ENCODE assay signal across 16 cellular contexts in the genomic region with DNA sequence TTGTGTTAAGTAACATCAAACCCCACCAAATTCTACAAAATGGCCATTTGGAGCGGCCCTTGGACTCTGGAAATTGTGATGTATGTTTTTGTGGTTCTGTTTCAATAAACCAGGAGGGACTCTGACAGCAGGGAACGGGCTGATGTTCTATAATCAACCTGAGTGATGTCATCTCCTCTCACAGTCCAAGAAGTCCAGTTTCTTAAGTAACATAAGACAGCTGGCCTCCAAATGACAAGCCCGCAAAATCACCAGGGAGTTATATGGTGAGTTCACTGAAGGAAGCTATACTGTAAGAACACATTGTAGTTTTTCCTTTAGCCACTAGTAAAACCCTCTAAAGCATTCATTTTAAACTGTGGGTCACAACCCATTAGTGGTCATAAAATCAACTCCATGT. TPM values are rescaled to one million over a fixed set of nuclear protein-coding genes. Genes with fewer than 3 reads are reported as not detected.
DNase-seq lines count a peak whose midpoint lies in the region; ATAC-seq and TF ChIP-seq lines count a peak whose summit lies in the region.
"Had no signal": no experiment of that assay in that cellular context is flagged by ENCODE, and none has a peak within 500 bp of the region (broad histone marks: within the 10 kb centered on the region; RNA-seq: fewer than 3 reads in every experiment).

No MANE protein-coding gene starts in this region.

- H3K4me3 ChIP-seq in dorsolateral prefrontal cortex (no peak overlapping the region), mesodermal cell (ENCODE audit: extremely low read depth, insufficient read depth, low read length, poor library complexity, severe bottlenecking) (no peak overlapping the region)
- H3K4me3 ChIP-seq: BLaER1 treated with 17β-estradiol and CSF1 and Interleukin-3, amounts not matched to agents 10 nM and 100 nM had no signal

- DNase-seq in AG20443 (ENCODE audit: low spot score): peak; percentile 25
- peak; percentile 85 for DNase-seq in LHCN-M2 (ENCODE audit: low read depth)
- no peak for DNase-seq in dorsolateral prefrontal cortex
- no peak for DNase-seq in stimulated activated CD4-positive, alpha-beta T cell treated with anti-CD3 and anti-CD28 coated beads, Interleukin-4, amount 100 ng/mL, for 1 hour
- DNase-seq in stimulated activated CD8-positive, alpha-beta memory T cell treated with anti-CD3 and anti-CD28 coated beads, Interleukin-4, amount 100 ng/mL, for 48 hours: no peak
- DNase-seq: activated T-cell treated with anti-CD3 and anti-CD28 coated beads, Interleukin-2, amount 50 U/mL, for 4 hours; amniotic stem cell; effector memory CD4-positive, alpha-beta T cell; MM.1S; posterior cingulate gyrus; stimulated activated CD4-positive, alpha-beta T cell treated with anti-CD3 and anti-CD28 coated beads, Interleukin-4, amount 100 ng/mL, for 24 hours; T-helper 1 cell had no signal

- H3K4me1 ChIP-seq in mesodermal cell (ENCODE audit: control insufficient read depth, insufficient read depth, low read length, poor library complexity, severe bottlenecking): peaks cover 49% of the 10 kb centered on the region

- H3K36me3 ChIP-seq in mesodermal cell (ENCODE audit: control insufficient read depth, insufficient read depth, low read length): peaks cover 39% of the 10 kb centered on the region

- TF ChIP-seq CTCF in dorsolateral prefrontal cortex (IDR thresholded peaks at IDR 0.05 in 54 of 56, conservative IDR thresholded peaks at IDR 0.05 in 2 of 56; ENCODE audit: low read depth in 1 of 56, partially characterized antibody in 56 of 56): no peak

- ATAC-seq in GM21515 (IDR thresholded peaks at IDR 0.05; ENCODE audit: unreplicated experiment) (no peak), GM21576 (IDR thresholded peaks at IDR 0.05; ENCODE audit: unreplicated experiment) (no peak)
- ATAC-seq: activated T-cell treated with anti-CD3 and anti-CD28 coated beads, Interleukin-2, amount 50 U/mL, for 4 hours had no signal

- H3K27me3 ChIP-seq in dorsolateral prefrontal cortex: no peaks in the 10 kb centered on the region
- H3K27me3 ChIP-seq: BLaER1 treated with 17β-estradiol and CSF1 and Interleukin-3, amounts not matched to agents 10 nM and 100 nM had no signal

- intact Hi-C loops in dorsolateral prefrontal cortex (cut with DNase I): no loop called here

- peak overlapping the region in 48 of 59 donors; percentile 6 to 81 (median 62) for H3K27ac ChIP-seq in dorsolateral prefrontal cortex
- peak overlapping the region; percentile 92 for H3K27ac ChIP-seq in mesodermal cell (ENCODE audit: low read depth, low read length, severe bottlenecking)
- H3K27ac ChIP-seq: BLaER1 treated with 17β-estradiol and CSF1 and Interleukin-3, amounts not matched to agents 10 nM and 100 nM had no signal

- H3K9me3 ChIP-seq in mesodermal cell (ENCODE audit: control insufficient read depth, low read length): no peaks in the 10 kb centered on the region
- H3K9me3 ChIP-seq: BLaER1 treated with 17β-estradiol and CSF1 and Interleukin-3, amounts not matched to agents 10 nM and 100 nM had no signal

- WGBS in mesodermal cell (ENCODE audit: insufficient coverage in 2 of 2), 2 experiments: 100% methylated on average over 1 of the region's 3 CpGs; no CpG with 5 or more reads in 1 of the 2 experiments

RNA-seq across cellular contexts. Expression of a gene that starts 34.0 kb away (rescaled TPM):
- 20.0 and 22.0 TPM in 2 replicates for total RNA-seq in LHCN-M2 (2014; rRNA removed)
- 27.1 TPM for polyA plus RNA-seq in LHCN-M2 (2012)
- 100 to 1,000 TPM in 115 of 120 experiments, 10 to 100 TPM in 5; 81.6 to 316 (median 220) TPM for total RNA-seq in dorsolateral prefrontal cortex
- 52.1 TPM for polyA plus RNA-seq in mesodermal cell (2013, experiment 1 of 2)
- polyA plus RNA-seq in mesodermal cell (2013, experiment 2 of 2): 47.9 TPM

Comparison
In these comparisons a context has a peak if more than half of its experiments do, and no peak if none do; other contexts are left out.
1. DNase-seq: peak in AG20443 (single experiment) and LHCN-M2 (single experiment); none in dorsolateral prefrontal cortex (0 of 10), stimulated activated CD4-positive, alpha-beta T cell treated with anti-CD3 and anti-CD28 coated beads, Interleukin-4, amount 100 ng/mL, for 1 hour (single experiment) and stimulated activated CD8-positive, alpha-beta memory T cell treated with anti-CD3 and anti-CD28 coated beads, Interleukin-4, amount 100 ng/mL, for 48 hours (single experiment).